In genomic region chr2:202178342-202178958, GRCh38 we compare ENCODE assay signal across 8 cellular contexts. TPM values are rescaled to one million over a fixed set of nuclear protein-coding genes. Genes with fewer than 3 reads are reported as not detected.
DNase-seq lines count a peak whose midpoint lies in the region; ATAC-seq and TF ChIP-seq lines count a peak whose summit lies in the region.

No MANE protein-coding gene starts in this region.

- CTCF ChIA-PET in GM10248 (lab: Yijun Ruan, JAX) = interaction anchor here (0.6 to 4.8 kb wide), 26 partner anchors 9 to 1071 kb away, joined by 3 to 75 read pairs (median 4); partner anchors contain the start of gene SUMO1

- intact Hi-C loops in heart right ventricle (cut with DNase I) = loop anchor here (1.0 to 10.0 kb wide), 15 partner anchors 114 to 386 kb away; partner anchors contain the start of gene FZD7 (in 4 of the 10)

- H2AFZ ChIP-seq in MM.1S (ENCODE audit: low read length) = no peak overlapping the region

- peak in 7 of 8 donors; percentile 75 to 90 (median 83) for ATAC-seq in heart right ventricle
- ATAC-seq in GM19455 (IDR thresholded peaks at IDR 0.05; ENCODE audit: unreplicated experiment) = no peak

- no peak overlapping the region for H3K4me2 ChIP-seq in MM.1S (ENCODE audit: low read depth, low read length)

- POLR2A ChIA-PET in GM10248 (lab: Yijun Ruan, JAX) = no interaction called here

- no peaks in the 10 kb centered on the region for H4K20me1 ChIP-seq in MM.1S (ENCODE audit: insufficient read depth, low read length)

- H3K9ac ChIP-seq in MM.1S (ENCODE audit: low read length) = no peak overlapping the region

- no peaks in the 10 kb centered on the region for H3K9me2 ChIP-seq in MM.1S (replicated peaks; ENCODE audit: insufficient read depth, low read length)

- no peak overlapping the region for H3K27ac ChIP-seq in MM.1S (ENCODE audit: low read length)
- H3K27ac ChIP-seq in SJSA1 = no peak overlapping the region
- no peak overlapping the region for H3K27ac ChIP-seq in heart right ventricle

- TF ChIP-seq CTCF in GM10248 (IDR thresholded peaks at IDR 0.05; ENCODE audit: control extremely low read depth, extremely low read depth, low read depth, missing control alignments) (peak; percentile 80), MM.1S (IDR thresholded peaks at IDR 0.05; ENCODE audit: low read length) (peak; percentile 81), heart right ventricle (IDR thresholded peaks at IDR 0.05) (peak; percentile 54 to 92 (median 88))

- H3K9me3 ChIP-seq in MM.1S (replicated peaks; ENCODE audit: insufficient read depth, low read length) = no peaks in the 10 kb centered on the region
- no peaks in the 10 kb centered on the region for H3K9me3 ChIP-seq in SJSA1 (replicated peaks)
- no peaks in the 10 kb centered on the region for H3K9me3 ChIP-seq in heart right ventricle

- no peaks in the 10 kb centered on the region for H3F3A ChIP-seq in MM.1S (ENCODE audit: insufficient read depth, low read length)

- DNase-seq in GM10248 (ENCODE audit: extremely low spot score) (peak; percentile 57), MM.1S (peak; percentile 63), SJSA1 (ENCODE audit: low read depth in 1 of 2, low spot score in 2 of 2) (peak; percentile 58 to 61), heart right ventricle (peak in 1 of 2 donors; percentile 55), retina (peak; percentile 61), GF-D8 (lab: John Stamatoyannopoulos, UW) (no peak)
- peak; percentile 17 for DNase-seq in activated naive CD8-positive, alpha-beta T cell treated with anti-CD3 and anti-CD28 coated beads, Interleukin-2, amount 50 U/mL, for 16 hours (ENCODE audit: low read depth, low spot score)

- H3K27me3 ChIP-seq in MM.1S (replicated peaks; ENCODE audit: insufficient read depth, low read length) = no peaks in the 10 kb centered on the region
- no peaks in the 10 kb centered on the region for H3K27me3 ChIP-seq in SJSA1 (replicated peaks)
- H3K27me3 ChIP-seq in heart right ventricle = no peaks in the 10 kb centered on the region

- no peaks in the 10 kb centered on the region for H3K4me1 ChIP-seq in MM.1S (ENCODE audit: low read length)
- H3K4me1 ChIP-seq in SJSA1 (replicated peaks) = no peaks in the 10 kb centered on the region
- H3K4me1 ChIP-seq in heart right ventricle = no peaks in the 10 kb centered on the region

- H3K4me3 ChIP-seq in MM.1S (ENCODE audit: low read length) (no peak overlapping the region), SJSA1 (no peak overlapping the region), heart right ventricle (no peak overlapping the region)

- no peaks in the 10 kb centered on the region for H3K79me2 ChIP-seq in MM.1S (ENCODE audit: low read length)

- H3K36me3 ChIP-seq in MM.1S (replicated peaks; ENCODE audit: insufficient read depth, low read length) = no peaks in the 10 kb centered on the region
- no peaks in the 10 kb centered on the region for H3K36me3 ChIP-seq in SJSA1
- H3K36me3 ChIP-seq in heart right ventricle = no peaks in the 10 kb centered on the region

- 44% methylated on average over 7 of the region's 7 CpGs for WGBS in heart right ventricle, 2 donors

RNA-seq across cellular contexts. Expression of gene SUMO1, which starts 59.9 kb away (rescaled TPM):
- 143 and 188 TPM in 2 replicates for total RNA-seq in SJSA1 (2014; rRNA removed; shearing (Covaris generic))
- total RNA-seq in heart right ventricle = 10 to 100 TPM; 62.2 to 72.8 (median 68.5) TPM
- polyA plus RNA-seq in heart right ventricle = 10 to 100 TPM; 63.1 to 65.3 TPM
